10 cellular contexts compared by ENCODE assay signal in the genomic region with DNA sequence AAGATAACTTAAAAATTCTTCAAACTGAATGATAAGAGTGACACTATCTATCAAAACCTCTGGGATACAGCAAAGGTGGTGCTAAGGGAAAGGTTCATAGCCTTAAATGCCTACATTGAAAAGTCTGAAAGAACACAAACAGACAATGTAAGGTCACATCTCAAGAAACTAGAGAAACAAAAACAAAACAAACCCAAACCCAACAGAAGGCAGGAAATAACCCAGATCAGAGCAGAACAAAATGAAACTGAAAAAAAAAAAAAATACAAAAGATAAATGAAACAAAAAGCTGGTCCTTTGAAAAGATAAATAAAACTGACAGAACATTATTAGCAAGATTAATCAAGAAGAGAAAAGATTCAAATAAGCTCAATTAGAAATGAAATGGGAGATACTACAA. TPM values are rescaled to one million over a fixed set of nuclear protein-coding genes. Genes with fewer than 3 reads are reported as not detected.
DNase-seq lines count a peak whose midpoint lies in the region; ATAC-seq, FAIRE-seq and TF ChIP-seq lines count a peak whose summit lies in the region.
"Had no signal": no experiment of that assay in that cellular context is flagged by ENCODE, and none has a peak within 500 bp of the region (broad histone marks: within the 10 kb centered on the region; RNA-seq: fewer than 3 reads in every experiment).

No MANE protein-coding gene starts in this region.

- H3K4me3 ChIP-seq in endothelial cell of umbilical vein (replicated peaks in 1 of 3; ENCODE audit: insufficient read depth in 1 of 3, low read depth in 1 of 3, low read length in 3 of 3) (no peak overlapping the region), BE2C (ENCODE audit: low read depth, low read length) (no peak overlapping the region), esophagus squamous epithelium (no peak overlapping the region)
- H3K4me3 ChIP-seq: body of pancreas, SJCRH30 had no signal

- H3K36me3 ChIP-seq in endothelial cell of umbilical vein (ENCODE audit: control insufficient read depth in 2 of 2, extremely low read depth in 1 of 2, insufficient read depth in 2 of 2, low read length in 2 of 2) (no peaks in the 10 kb centered on the region), BE2C (no peaks in the 10 kb centered on the region), esophagus squamous epithelium (no peaks in the 10 kb centered on the region)
- H3K36me3 ChIP-seq: SJCRH30 had no signal

- H3K79me2 ChIP-seq in endothelial cell of umbilical vein (ENCODE audit: control insufficient read depth, insufficient read depth, low read length): peaks cover 74% of the 10 kb centered on the region

- no peaks in the 10 kb centered on the region for H3K9me1 ChIP-seq in endothelial cell of umbilical vein (replicated peaks; ENCODE audit: control insufficient read depth, extremely low read depth, insufficient read depth, low read length)

- intact Hi-C loops in endothelial cell of umbilical vein (cut with micrococcal nuclease) (loop anchor here (10.0 kb wide), 1 partner anchor 315 kb away; a partner anchor contains a TSS), esophagus squamous epithelium (cut with DNase I) (loop anchor here (10.0 kb wide), 1 partner anchor 105 kb away; no protein-coding TSS in a partner anchor)

- H3K4me1 ChIP-seq in endothelial cell of umbilical vein (ENCODE audit: control insufficient read depth, extremely low read depth, insufficient read depth, low read length) (peaks cover 21% of the 10 kb centered on the region), BE2C (no peaks in the 10 kb centered on the region), esophagus squamous epithelium (peaks cover 0 to 29% (median 10%) of the 10 kb centered on the region in 3 donors)
- H3K4me1 ChIP-seq: body of pancreas had no signal

- ATAC-seq in GM18519 (IDR thresholded peaks at IDR 0.05; ENCODE audit: low FRiP score, unreplicated experiment) (peak; percentile 67), GM21529 (IDR thresholded peaks at IDR 0.05; ENCODE audit: unreplicated experiment) (peak; percentile 93), HG03442 (IDR thresholded peaks at IDR 0.05; ENCODE audit: unreplicated experiment) (peak; percentile 79)
- ATAC-seq: body of pancreas had no signal

- DNase-seq in endothelial cell of umbilical vein (ENCODE audit: low read depth, low spot score) (peak; percentile 21), DMS53 treated with DMSO at 0.1 percent for 48 hours (lab: John Stamatoyannopoulos, UW; ENCODE audit: unreplicated experiment) (no peak), hippocampal formation (lab: John Stamatoyannopoulos, UW) (no peak), BE2C (no peak), esophagus squamous epithelium (lab: John Stamatoyannopoulos, UW) (no peak)
- DNase-seq: body of pancreas, SJCRH30 had no signal

- POLR2A ChIA-PET in endothelial cell of umbilical vein (lab: Charles Lee): interaction anchor here (0.7 to 0.8 kb wide), 2 partner anchors 36 to 118 kb away, joined by 4 read pairs; no protein-coding TSS in a partner anchor

- dilution Hi-C loops in endothelial cell of umbilical vein (cut with MboI; ENCODE audit: extremely low pct_ligation_motif_present, low sequenced_read_pairs): no loop called here

- H2AFZ ChIP-seq in endothelial cell of umbilical vein (ENCODE audit: low read depth, low read length): no peak overlapping the region

- no peak overlapping the region for H3K27ac ChIP-seq in endothelial cell of umbilical vein (ENCODE audit: insufficient read depth, low read depth, low read length)
- peak overlapping the region in 2 of 4 donors; percentile 32 to 43 for H3K27ac ChIP-seq in esophagus squamous epithelium
- H3K27ac ChIP-seq: body of pancreas, SJCRH30 had no signal

- no peak for TF ChIP-seq CTCF in endothelial cell of umbilical vein (IDR thresholded peaks at IDR 0.05; ENCODE audit: extremely low read depth in 1 of 2, insufficient read depth in 1 of 2, low read depth in 1 of 2, low read length in 2 of 2)
- no peak for TF ChIP-seq CTCF in BE2C (IDR thresholded peaks at IDR 0.05; ENCODE audit: low read depth, low read length)
- no peak for TF ChIP-seq CTCF in esophagus squamous epithelium (IDR thresholded peaks at IDR 0.05)

- TF ChIP-seq POLR2A in endothelial cell of umbilical vein (IDR thresholded peaks at IDR 0.05; ENCODE audit: low read depth, low read length) (no peak), esophagus squamous epithelium (IDR thresholded peaks at IDR 0.05) (no peak)

- peak overlapping the region; percentile 42 for H3K4me2 ChIP-seq in endothelial cell of umbilical vein (ENCODE audit: insufficient read depth, low read length)

- CTCF ChIA-PET in endothelial cell of umbilical vein (lab: Charles Lee): interaction anchor here (0.7 to 2.4 kb wide), 3 partner anchors 9 to 353 kb away, joined by 3 to 10 read pairs (median 3); a partner anchor contains a TSS

- H3K27me3 ChIP-seq in endothelial cell of umbilical vein (ENCODE audit: control insufficient read depth in 2 of 2, insufficient read depth in 2 of 2, low read length in 2 of 2) (no peaks in the 10 kb centered on the region), BE2C (no peaks in the 10 kb centered on the region), esophagus squamous epithelium (no peaks in the 10 kb centered on the region)
- H3K27me3 ChIP-seq: body of pancreas, SJCRH30 had no signal

- BruUV-seq in endothelial cell of umbilical vein (replicated peaks; lab: Mats Ljungman, UMichigan): no TSS peak

- FAIRE-seq in endothelial cell of umbilical vein (lab: Jason Lieb, UNC): no peak

- H3K9ac ChIP-seq in endothelial cell of umbilical vein (replicated peaks; ENCODE audit: extremely low read depth, insufficient read depth, low read length): no peak overlapping the region

- H4K20me1 ChIP-seq in endothelial cell of umbilical vein (replicated peaks; ENCODE audit: control insufficient read depth, extremely low read depth, insufficient read depth, low read length): no peaks in the 10 kb centered on the region

- H3K9me3 ChIP-seq in endothelial cell of umbilical vein (replicated peaks; ENCODE audit: control insufficient read depth, insufficient read depth, low read length): no peaks in the 10 kb centered on the region
- no peaks in the 10 kb centered on the region for H3K9me3 ChIP-seq in BE2C
- H3K9me3 ChIP-seq in esophagus squamous epithelium: no peaks in the 10 kb centered on the region
- H3K9me3 ChIP-seq: body of pancreas, SJCRH30 had no signal

TF ChIP-seq in endothelial cell of umbilical vein, 7 proteins besides CTCF, POLR2A, EP300 and RAD21:
- TF ChIP-seq, protein P1, sequence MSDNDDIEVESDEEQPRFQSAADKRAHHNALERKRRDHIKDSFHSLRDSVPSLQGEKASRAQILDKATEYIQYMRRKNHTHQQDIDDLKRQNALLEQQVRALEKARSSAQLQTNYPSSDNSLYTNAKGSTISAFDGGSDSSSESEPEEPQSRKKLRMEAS (IDR thresholded peaks at IDR 0.05; ENCODE audit: insufficient read depth, insufficient read length): no peak
- TF ChIP-seq POLR2AphosphoS5 (IDR thresholded peaks at IDR 0.05; ENCODE audit: insufficient read depth, low read depth, low read length) (no peak), GATA2 (IDR thresholded peaks at IDR 0.05; ENCODE audit: insufficient read depth, insufficient read length, low read depth, low read length) (no peak), MYC (IDR thresholded peaks at IDR 0.05; ENCODE audit: low read depth, low read length) (no peak), EZH2 (IDR thresholded peaks at IDR 0.05; ENCODE audit: borderline replicate concordance, low read depth, low read length, severe bottlenecking) (no peak), JUN (IDR thresholded peaks at IDR 0.05; ENCODE audit: borderline replicate concordance, insufficient read depth, insufficient read length, low read depth) (no peak), FOS (IDR thresholded peaks at IDR 0.05; ENCODE audit: borderline replicate concordance, insufficient read depth, low read length) (no peak)

RNA-seq across cellular contexts. Expression of a gene that starts 6.8 kb away (rescaled TPM):
- 74.7 and 86.3 TPM in 2 replicates for total RNA-seq in endothelial cell of umbilical vein
- polyA plus RNA-seq in endothelial cell of umbilical vein: 7.3 and 9.6 TPM in 2 replicates
- polyA plus RNA-seq in endothelial cell of umbilical vein (2011; cell fraction: cytosol; rRNA removed): 8.4 and 9.8 TPM in 2 replicates
- polyA plus RNA-seq in endothelial cell of umbilical vein (2011; cell fraction: nucleus; rRNA removed): 66.0 and 110 TPM in 2 replicates
- 28.0 and 37.8 TPM in 2 replicates for polyA plus RNA-seq in endothelial cell of umbilical vein (2012)
- 9.5 and 13.3 TPM in 2 replicates for polyA minus RNA-seq in endothelial cell of umbilical vein
- 7.2 TPM for polyA minus RNA-seq in endothelial cell of umbilical vein (2011; cell fraction: cytosol; rRNA and poly(A)+ RNA removed)
- polyA minus RNA-seq in endothelial cell of umbilical vein (2011; cell fraction: nucleus; rRNA and poly(A)+ RNA removed): 67.3 and 84.0 TPM in 2 replicates
- polyA plus RNA-seq in BE2C (2012; ENCODE audit: insufficient read depth, insufficient read length, low read depth): 0.52 TPM
- total RNA-seq in esophagus squamous epithelium: 10 to 100 TPM; 20.9 to 37.1 (median 26.2) TPM

RNA-seq across cellular contexts. Expression of a gene that starts 34.7 kb away (rescaled TPM):
- total RNA-seq in endothelial cell of umbilical vein (0.11 TPM in 1 of 2 replicates, not detected in the other), esophagus squamous epithelium (100 to 1,000 TPM; 113 to 422 (median 258) TPM)
- 0.01 and 0.05 TPM in 2 replicates for polyA plus RNA-seq in endothelial cell of umbilical vein
- 0.06 TPM in 1 of 2 replicates, not detected in the other for polyA plus RNA-seq in endothelial cell of umbilical vein (2011; cell fraction: cytosol; rRNA removed)
- polyA plus RNA-seq in endothelial cell of umbilical vein (2011; cell fraction: nucleus; rRNA removed): not detected in 2 replicates
- 0.05 TPM in 1 of 2 replicates, not detected in the other for polyA plus RNA-seq in endothelial cell of umbilical vein (2012)
- 0.17 TPM in 1 of 2 replicates, not detected in the other for polyA minus RNA-seq in endothelial cell of umbilical vein
- polyA minus RNA-seq in endothelial cell of umbilical vein (2011; cell fraction: cytosol; rRNA and poly(A)+ RNA removed): 0.20 TPM
- polyA minus RNA-seq in endothelial cell of umbilical vein (2011; cell fraction: nucleus; rRNA and poly(A)+ RNA removed): not detected in 2 replicates
- not detected for polyA plus RNA-seq in BE2C (2012; ENCODE audit: insufficient read depth, insufficient read length, low read depth)
- total RNA-seq: body of pancreas, SJCRH30 had no signal

Comparison
In these comparisons a context has a peak if more than half of its experiments do, and no peak if none do; other contexts are left out.
1. RNA of a gene that starts 34.7 kb away (total RNA-seq): 113 to 422 TPM in esophagus squamous epithelium; 0.11 TPM in endothelial cell of umbilical vein; every median in the first group is over 10 times any median in the second.
2. Peak in every context shown above with its lines, with median percentiles within 50 percentile points of each other: ATAC-seq.